ENCODE assay signal across 8 cellular contexts in the genomic region with DNA sequence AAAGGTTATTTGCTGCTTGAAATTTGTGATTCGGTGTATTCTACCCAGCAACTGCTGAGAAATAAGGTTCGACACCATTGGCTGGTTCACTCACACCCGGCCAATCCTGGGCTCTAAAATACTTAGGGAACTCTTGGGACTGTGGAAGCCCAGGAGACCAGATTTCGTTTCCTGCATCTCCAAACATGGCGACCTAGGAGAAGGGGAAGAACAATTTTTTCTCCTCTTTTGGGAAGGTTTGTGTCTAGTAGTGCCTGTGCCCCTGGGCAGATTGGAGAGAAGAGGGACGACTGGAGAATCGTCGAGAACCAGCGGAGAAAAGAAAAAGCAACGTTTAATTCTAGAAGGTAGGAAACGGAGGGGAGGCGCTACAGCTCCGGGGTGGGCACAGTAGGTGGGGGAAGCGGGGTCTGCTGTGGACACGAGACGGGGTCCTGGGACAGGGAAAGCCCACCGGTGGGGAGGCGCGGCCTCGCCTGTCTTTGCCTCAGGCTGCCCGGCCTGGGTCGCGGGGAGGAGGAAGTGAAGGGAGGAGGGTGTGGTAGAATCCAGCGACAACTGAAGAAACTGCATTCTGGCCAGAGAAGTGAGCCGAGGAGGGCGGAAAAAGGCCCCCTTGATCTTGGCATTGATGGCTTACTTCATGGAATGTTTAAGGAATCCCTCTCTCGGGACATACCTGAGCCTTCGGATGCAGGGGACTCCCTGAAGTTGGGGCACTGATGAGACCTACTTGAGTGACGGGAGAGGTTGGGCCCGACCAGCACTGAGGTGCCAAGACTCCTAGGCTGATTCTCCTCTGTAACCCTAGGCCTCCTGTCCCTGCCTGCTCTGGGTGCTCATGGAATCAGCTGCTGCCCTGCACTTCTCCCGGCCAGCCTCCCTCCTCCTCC. TPM values are rescaled to one million over a fixed set of nuclear protein-coding genes. Genes with fewer than 3 reads are reported as not detected.
DNase-seq lines count a peak whose midpoint lies in the region; ATAC-seq and TF ChIP-seq lines count a peak whose summit lies in the region.

Gene BTN2A1, plus strand, starts transcription at position 160 of the 893 bp plus-strand sequence. Its CDS starts 682 bp downstream, at position 842.

- H3K27me3 ChIP-seq in mononuclear cell (ENCODE audit: insufficient read depth, low read length) = no peaks in the 10 kb centered on the region

- TF ChIP-seq CTCF in epithelial cell of proximal tubule (conservative IDR thresholded peaks at IDR 0.05; ENCODE audit: low read depth, low read length) = peak; percentile 13

- peak; percentile 97 for DNase-seq in DMS114 treated with DMSO at 0.1 percent for 48 hours (lab: John Stamatoyannopoulos, UW; ENCODE audit: unreplicated experiment)
- peak; percentile 64 for DNase-seq in HuH-7.5 (ENCODE audit: low spot score)
- peak; percentile 95 for DNase-seq in OCI-M1 (lab: John Stamatoyannopoulos, UW)
- peak; percentile 56 for DNase-seq in activated T-cell treated with anti-CD3 and anti-CD28 coated beads for 48 hours (ENCODE audit: low read depth)
- DNase-seq in epithelial cell of proximal tubule (ENCODE audit: low read depth) = peak; percentile 83
- peak; percentile 70 for DNase-seq in stimulated activated CD8-positive, alpha-beta memory T cell treated with anti-CD3 and anti-CD28 coated beads, Interleukin-4, amount 100 ng/mL, for 48 hours

- H3K4me3 ChIP-seq in epithelial cell of proximal tubule (ENCODE audit: low read depth, low read length) (peak within 1 kb of the TSS; percentile 80), mononuclear cell (ENCODE audit: low read length) (peak within 1 kb of the TSS; percentile 83)

- ATAC-seq in GM21529 (IDR thresholded peaks at IDR 0.05; ENCODE audit: unreplicated experiment) = peak; percentile 98

- H3K9me3 ChIP-seq in mononuclear cell (ENCODE audit: low read depth, low read length) = no peaks in the 10 kb centered on the region

- H3K4me1 ChIP-seq in mononuclear cell (ENCODE audit: insufficient read depth, low read length) = peaks cover 50% of the 10 kb centered on the region

RNA-seq across cellular contexts. Expression of gene BTN2A1, which starts in this region (rescaled TPM):
- 6.0 and 6.1 TPM in 2 replicates for total RNA-seq in epithelial cell of proximal tubule
- total RNA-seq in mononuclear cell = 11.1 TPM

Comparison
In these comparisons a context has a peak if more than half of its experiments do, and no peak if none do; other contexts are left out.
1. Peak in every context shown above with its lines: DNase-seq, ATAC-seq and H3K4me3 ChIP-seq.